ENCODE assay signal across 18 cellular contexts in the genomic region with DNA sequence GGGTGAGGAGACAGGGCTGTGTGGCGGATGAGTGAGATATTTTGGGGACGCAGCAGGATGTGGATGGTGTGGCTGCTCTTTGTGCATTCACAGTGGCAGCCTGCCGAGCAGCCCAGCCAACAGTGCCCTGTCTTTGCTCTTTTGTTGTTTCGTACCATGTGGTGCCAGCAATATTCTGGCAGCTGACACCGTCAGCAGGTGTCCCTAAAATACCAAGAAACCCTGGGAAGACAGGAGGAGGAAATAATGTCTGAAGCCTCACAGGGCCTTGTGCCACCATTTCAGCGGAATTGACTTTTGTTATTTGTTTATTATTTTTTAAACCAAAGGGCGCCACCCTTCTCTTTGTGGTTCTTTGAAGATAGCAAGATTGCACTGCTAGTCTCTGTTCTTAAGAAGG.
DNase-seq lines count a peak whose midpoint lies in the region; ATAC-seq and TF ChIP-seq lines count a peak whose summit lies in the region.
"Had no signal": no experiment of that assay in that cellular context is flagged by ENCODE, and none has a peak within 500 bp of the region (broad histone marks: within the 10 kb centered on the region; RNA-seq: fewer than 3 reads in every experiment).

No MANE protein-coding gene starts in this region.

- H3K27ac ChIP-seq in gastroesophageal sphincter (peak overlapping the region in 3 of 4 donors; percentile 8 to 48 (median 27)), neuronal stem cell (replicated peaks; ENCODE audit: low read length) (no peak overlapping the region)
- H3K27ac ChIP-seq: ascending aorta, neutrophil, thyroid gland had no signal

- no peaks in the 10 kb centered on the region for H3K36me3 Mint-ChIP-seq in natural killer cell
- H3K36me3 Mint-ChIP-seq in naive thymus-derived CD8-positive, alpha-beta T cell: no peaks in the 10 kb centered on the region
- H3K36me3 Mint-ChIP-seq: immature natural killer cell had no signal

- no peak overlapping the region for H2AK5ac ChIP-seq in neuronal stem cell (ENCODE audit: low read depth, low read length)

- H3K4me1 Mint-ChIP-seq in natural killer cell: no peaks in the 10 kb centered on the region
- H3K4me1 Mint-ChIP-seq in naive thymus-derived CD8-positive, alpha-beta T cell: no peaks in the 10 kb centered on the region
- H3K4me1 Mint-ChIP-seq: immature natural killer cell had no signal

- 43 to 74% methylated on average over 6 to 7 of the region's 7 CpGs for WGBS in gastroesophageal sphincter (ENCODE audit: low coverage in 1 of 2), 2 donors
- WGBS in neuronal stem cell (ENCODE audit: extremely low coverage in 2 of 2, insufficient read length in 2 of 2, insufficient replicate concordance in 1 of 2), 2 donors: no CpG with 5 or more reads among the region's 7 CpGs

- no peak overlapping the region for H2BK15ac ChIP-seq in neuronal stem cell (ENCODE audit: low read length)

- H2BK120ac ChIP-seq in neuronal stem cell (ENCODE audit: low read depth, low read length): no peak overlapping the region

- no peak for TF ChIP-seq EP300 in gastroesophageal sphincter (IDR thresholded peaks at IDR 0.05)

- TF ChIP-seq POLR2A in gastroesophageal sphincter (IDR thresholded peaks at IDR 0.05): no peak

- H4K91ac ChIP-seq in neuronal stem cell (ENCODE audit: low read depth, low read length, poor library complexity): no peak overlapping the region

- H3K4me1 ChIP-seq in gastroesophageal sphincter (peaks cover 0 to 16% (median 0%) of the 10 kb centered on the region in 3 donors), neuronal stem cell (ENCODE audit: control insufficient read depth in 2 of 2, insufficient read depth in 1 of 2, low read depth in 1 of 2, low read length in 2 of 2) (peaks cover 3 to 4% of the 10 kb centered on the region in 2 donors)
- H3K4me1 ChIP-seq: ascending aorta, thyroid gland had no signal

- peaks cover 0 to 4% of the 10 kb centered on the region in 2 donors for H3K27me3 Mint-ChIP-seq in natural killer cell (ENCODE audit: low read depth in 2 of 2)
- H3K27me3 Mint-ChIP-seq in naive thymus-derived CD8-positive, alpha-beta T cell: peaks cover 0 to 6% (median 0%) of the 10 kb centered on the region in 5 donors
- H3K27me3 Mint-ChIP-seq: B cell had no signal

- H4K8ac ChIP-seq in neuronal stem cell (ENCODE audit: low read depth, low read length): no peak overlapping the region

- no peaks in the 10 kb centered on the region for H3K79me1 ChIP-seq in neuronal stem cell (ENCODE audit: low read depth, low read length)

- no peaks in the 10 kb centered on the region for H3K36me3 ChIP-seq in gastroesophageal sphincter
- no peaks in the 10 kb centered on the region for H3K36me3 ChIP-seq in neuronal stem cell (replicated peaks in 1 of 2; ENCODE audit: control insufficient read depth in 2 of 2, insufficient read depth in 2 of 2, low read length in 2 of 2)
- H3K36me3 ChIP-seq: ascending aorta, neutrophil, thyroid gland had no signal

- H3K4me3 Mint-ChIP-seq in natural killer cell: no peak overlapping the region
- no peak overlapping the region for H3K4me3 Mint-ChIP-seq in naive thymus-derived CD8-positive, alpha-beta T cell
- H3K4me3 Mint-ChIP-seq: B cell, immature natural killer cell had no signal

- H3K27me3 ChIP-seq in gastroesophageal sphincter (no peaks in the 10 kb centered on the region), neuronal stem cell (ENCODE audit: control insufficient read depth in 3 of 3, insufficient read depth in 3 of 3, low read depth in 1 of 3, low read length in 3 of 3) (no peaks in the 10 kb centered on the region)
- H3K27me3 ChIP-seq: ascending aorta, neutrophil, thyroid gland had no signal

- no peak overlapping the region for H3K4ac ChIP-seq in neuronal stem cell (ENCODE audit: low read length)

- no peak overlapping the region for H3K4me2 ChIP-seq in neuronal stem cell (ENCODE audit: insufficient read depth, low read length, poor library complexity, severe bottlenecking)

- H3K9me3 Mint-ChIP-seq in natural killer cell: no peaks in the 10 kb centered on the region
- no peaks in the 10 kb centered on the region for H3K9me3 Mint-ChIP-seq in naive thymus-derived CD8-positive, alpha-beta T cell
- H3K9me3 Mint-ChIP-seq: immature natural killer cell had no signal

- in situ Hi-C loops in Caki2 (cut with HindIII; ENCODE audit: low pct_unique_long_range_greater_than_20kb, low sequenced_read_pairs): no loop called here

- DNase-seq in Caki2 (ENCODE audit: low read depth) (peak; percentile 12), NCI-H2171 (lab: John Stamatoyannopoulos, UW) (peak; percentile 30), neuronal stem cell (ENCODE audit: low spot score) (no peak), natural killer cell (no peak)
- no peak for DNase-seq in activated naive CD4-positive, alpha-beta T cell treated with anti-CD3 and anti-CD28 coated beads, Interleukin-2, amount 50 U/mL, for 16 hours
- no peak for DNase-seq in naive thymus-derived CD8-positive, alpha-beta T cell
- DNase-seq: activated CD8-positive, alpha-beta memory T cell treated with anti-CD3 and anti-CD28 coated beads, Interleukin-2, amount 50 U/mL, for 4 hours; immature natural killer cell; NCI-H2227 treated with DMSO at 0.1 percent for 48 hours; T1000; thyroid gland had no signal

- H2BK12ac ChIP-seq in neuronal stem cell (ENCODE audit: low read length): no peak overlapping the region

- no peak overlapping the region for H2BK5ac ChIP-seq in neuronal stem cell (ENCODE audit: low read length)

- H3K23ac ChIP-seq in neuronal stem cell (ENCODE audit: low read depth, low read length, poor library complexity): no peak overlapping the region

- POLR2A ChIA-PET in naive thymus-derived CD8-positive, alpha-beta T cell (lab: Charles Lee): no interaction called here

- H2AFZ ChIP-seq in neuronal stem cell (ENCODE audit: low read length): peak overlapping the region; percentile 80

- no peak overlapping the region for H3K14ac ChIP-seq in neuronal stem cell (ENCODE audit: low read length)

- H3K27ac Mint-ChIP-seq in natural killer cell: no peak overlapping the region
- no peak overlapping the region for H3K27ac Mint-ChIP-seq in naive thymus-derived CD8-positive, alpha-beta T cell
- H3K27ac Mint-ChIP-seq: B cell, immature natural killer cell had no signal

- intact Hi-C loops in natural killer cell (cut with micrococcal nuclease): no loop called here

- H3K4me3 ChIP-seq in gastroesophageal sphincter (no peak overlapping the region), neuronal stem cell (ENCODE audit: low read length in 2 of 2) (no peak overlapping the region)
- H3K4me3 ChIP-seq: ascending aorta, thyroid gland had no signal

- H3K18ac ChIP-seq in neuronal stem cell (ENCODE audit: low read length): peak overlapping the region; percentile 9

- no peak overlapping the region for H3K9ac ChIP-seq in neuronal stem cell (ENCODE audit: low read depth, low read length, poor library complexity)

- TF ChIP-seq CTCF in gastroesophageal sphincter (IDR thresholded peaks at IDR 0.05) (no peak), natural killer cell (IDR thresholded peaks at IDR 0.05) (no peak)

- no peak for ATAC-seq in gastroesophageal sphincter
- no peak for ATAC-seq in natural killer cell
- ATAC-seq in GM18907 (IDR thresholded peaks at IDR 0.05; ENCODE audit: unreplicated experiment): no peak
- ATAC-seq in naive thymus-derived CD8-positive, alpha-beta T cell: no peak
- ATAC-seq: esophagus mucosa, HepG2 had no signal

- H3K9me3 ChIP-seq in gastroesophageal sphincter (no peaks in the 10 kb centered on the region), neuronal stem cell (replicated peaks in 1 of 2; ENCODE audit: control insufficient read depth in 2 of 2, insufficient read depth in 1 of 2, low read depth in 1 of 2, low read length in 2 of 2) (no peaks in the 10 kb centered on the region)
- H3K9me3 ChIP-seq: ascending aorta, neutrophil, thyroid gland had no signal

Comparison
In these comparisons a context has a peak if more than half of its experiments do, and no peak if none do; other contexts are left out.
1. DNase-seq: peak in Caki2 (single experiment) and NCI-H2171 (single experiment); none in neuronal stem cell (single experiment), natural killer cell (single experiment), activated naive CD4-positive, alpha-beta T cell treated with anti-CD3 and anti-CD28 coated beads, Interleukin-2, amount 50 U/mL, for 16 hours (single experiment) and naive thymus-derived CD8-positive, alpha-beta T cell (0 of 10).